Comparison of ENCODE assay signal across 9 cellular contexts in the genomic region with DNA sequence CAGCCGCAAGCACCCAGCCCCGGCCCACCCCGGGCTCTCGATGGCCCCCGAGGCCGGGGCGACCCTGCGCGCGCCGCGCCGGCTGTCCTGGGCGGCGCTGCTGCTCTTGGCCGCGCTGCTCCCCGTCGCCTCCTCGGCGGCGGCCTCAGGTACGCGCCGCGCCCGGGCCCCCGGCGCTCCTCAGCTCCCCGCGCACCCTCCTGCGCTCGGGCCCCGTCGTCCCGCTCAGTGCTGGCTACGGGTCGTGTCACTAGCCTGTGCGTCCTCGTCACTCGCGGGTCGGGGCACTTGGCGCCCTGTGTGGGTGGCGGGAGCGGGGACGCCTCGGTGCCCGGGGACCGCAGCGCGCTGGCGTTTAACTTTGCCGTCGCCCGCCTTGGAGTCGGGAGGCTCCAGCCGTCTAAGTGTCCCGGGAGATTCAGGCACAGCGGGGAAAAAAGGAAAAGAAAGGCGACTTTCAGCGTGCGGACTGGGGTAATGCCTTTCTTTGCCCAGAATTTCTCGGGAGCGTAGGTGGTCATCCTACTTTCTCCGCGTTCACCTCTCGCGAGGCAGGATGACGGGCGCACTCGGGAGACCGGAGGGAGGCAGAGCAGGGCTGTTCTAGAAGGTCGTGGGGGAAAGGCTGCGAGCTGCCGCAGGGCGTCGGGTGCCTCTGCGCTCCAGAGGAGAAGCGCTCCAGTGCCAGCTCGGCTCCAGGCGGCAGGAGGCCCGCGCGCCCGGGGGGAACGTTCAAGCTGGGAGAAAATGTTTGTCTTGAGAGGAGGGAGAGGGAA. TPM values are rescaled to one million over a fixed set of nuclear protein-coding genes. Genes with fewer than 3 reads are reported as not detected.
DNase-seq lines count a peak whose midpoint lies in the region; ATAC-seq and TF ChIP-seq lines count a peak whose summit lies in the region.
"Had no signal": no experiment of that assay in that cellular context is flagged by ENCODE, and none has a peak within 500 bp of the region (broad histone marks: within the 10 kb centered on the region; RNA-seq: fewer than 3 reads in every experiment).

No MANE protein-coding gene starts in this region.

- no peaks in the 10 kb centered on the region for H3K79me2 ChIP-seq in DOHH2 (ENCODE audit: control insufficient read depth, low read length)

- H3K9ac ChIP-seq in rectal smooth muscle tissue (ENCODE audit: low read length) = no peak overlapping the region

- peaks cover 17% of the 10 kb centered on the region for H3K4me1 ChIP-seq in DOHH2 (ENCODE audit: control insufficient read depth, low read length)
- H3K4me1 ChIP-seq in foreskin keratinocyte = no peaks in the 10 kb centered on the region
- H3K4me1 ChIP-seq in rectal smooth muscle tissue (ENCODE audit: control insufficient read depth, insufficient read depth, low read length) = no peaks in the 10 kb centered on the region

- H3K4me3 ChIP-seq in DOHH2 (ENCODE audit: low read length) (peak overlapping the region; percentile 55), rectal smooth muscle tissue (ENCODE audit: low read length) (peak overlapping the region; percentile 52)

- H3K4me1 Mint-ChIP-seq in activated CD4-positive, alpha-beta memory T cell treated with anti-CD3 and anti-CD28 coated beads for 36 hours (ENCODE audit: low read depth) = peaks cover 17% of the 10 kb centered on the region

- H3K9me2 ChIP-seq in DOHH2 (replicated peaks; ENCODE audit: control insufficient read depth, low read length) = no peaks in the 10 kb centered on the region

- no peak for TF ChIP-seq CTCF in DOHH2 (IDR thresholded peaks at IDR 0.05; ENCODE audit: low read depth, low read length, poor library complexity, severe bottlenecking)
- TF ChIP-seq CTCF in foreskin keratinocyte (conservative IDR thresholded peaks at IDR 0.05) = peak; percentile 19

- H3K27me3 ChIP-seq in DOHH2 (ENCODE audit: control insufficient read depth, low read length) (peaks cover 63% of the 10 kb centered on the region), foreskin keratinocyte (peaks cover 88% of the 10 kb centered on the region), rectal smooth muscle tissue (ENCODE audit: control insufficient read depth, insufficient read depth, low read length) (no peaks in the 10 kb centered on the region)

- H3K9me3 ChIP-seq in DOHH2 (ENCODE audit: control insufficient read depth, insufficient read depth, low read length) = no peaks in the 10 kb centered on the region

- no peaks in the 10 kb centered on the region for H3K36me3 Mint-ChIP-seq in activated CD4-positive, alpha-beta memory T cell treated with anti-CD3 and anti-CD28 coated beads for 36 hours

- POLR2A ChIA-PET in activated CD4-positive, alpha-beta memory T cell treated with anti-CD3 and anti-CD28 coated beads for 36 hours (lab: Charles Lee) = no interaction called here

- peaks cover 4% of the 10 kb centered on the region; the same call in 1 of the 2 replicates for H3F3A ChIP-seq in DOHH2 (ENCODE audit: control insufficient read depth, insufficient read depth)

- H3K4me2 ChIP-seq in DOHH2 (ENCODE audit: low read length) = peak overlapping the region; percentile 58

- H3K4me3 Mint-ChIP-seq in activated CD4-positive, alpha-beta memory T cell treated with anti-CD3 and anti-CD28 coated beads for 36 hours = peak overlapping the region; percentile 61

- intact Hi-C loops in activated CD4-positive, alpha-beta memory T cell treated with anti-CD3 and anti-CD28 coated beads for 36 hours (cut with micrococcal nuclease) = loop anchor here (5.0 kb wide), 2 partner anchors 438 to 773 kb away; no protein-coding TSS in a partner anchor

- no peaks in the 10 kb centered on the region for H3K9me3 Mint-ChIP-seq in activated CD4-positive, alpha-beta memory T cell treated with anti-CD3 and anti-CD28 coated beads for 36 hours

- H3K36me3 ChIP-seq in DOHH2 (ENCODE audit: control insufficient read depth, low read length) (no peaks in the 10 kb centered on the region), rectal smooth muscle tissue (ENCODE audit: control insufficient read depth, insufficient read depth, low read length) (no peaks in the 10 kb centered on the region)

- CTCF ChIA-PET in activated CD4-positive, alpha-beta memory T cell treated with anti-CD3 and anti-CD28 coated beads for 36 hours (lab: Charles Lee) = interaction anchor here (0.7 to 8.1 kb wide), 7 partner anchors 14 to 486 kb away, joined by 3 to 130 read pairs (median 3); no protein-coding TSS in a partner anchor

- no peak overlapping the region for H3K27ac Mint-ChIP-seq in activated CD4-positive, alpha-beta memory T cell treated with anti-CD3 and anti-CD28 coated beads for 36 hours

- H3K27ac ChIP-seq in DOHH2 (ENCODE audit: low read depth, low read length) (no peak overlapping the region), foreskin keratinocyte (no peak overlapping the region), rectal smooth muscle tissue (ENCODE audit: low read depth, low read length) (peak overlapping the region; percentile 60)

- ATAC-seq in HG02678 (IDR thresholded peaks at IDR 0.05; ENCODE audit: unreplicated experiment) = peak; percentile 27
- ATAC-seq in foreskin keratinocyte = peak; percentile 71
- ATAC-seq in HG03039 (IDR thresholded peaks at IDR 0.05; ENCODE audit: unreplicated experiment) = no peak
- no peak for ATAC-seq in HG03378 (IDR thresholded peaks at IDR 0.05; ENCODE audit: unreplicated experiment)

- peak; percentile 61 for DNase-seq in activated CD4-positive, alpha-beta memory T cell treated with anti-CD3 and anti-CD28 coated beads for 36 hours
- DNase-seq in foreskin keratinocyte = peak in 1 of 2 donors; percentile 22
- DNase-seq in glomerular visceral epithelial cell (ENCODE audit: extremely low spot score) = no peak

- H3K27me3 Mint-ChIP-seq in activated CD4-positive, alpha-beta memory T cell treated with anti-CD3 and anti-CD28 coated beads for 36 hours = peaks cover 74% of the 10 kb centered on the region

- no peaks in the 10 kb centered on the region for H4K20me1 ChIP-seq in DOHH2 (ENCODE audit: control insufficient read depth, insufficient read depth, low read depth, low read length)

RNA-seq across cellular contexts. Expression of a gene that starts 0.5 kb away (rescaled TPM):
- not detected for total RNA-seq in activated CD4-positive, alpha-beta memory T cell treated with anti-CD3 and anti-CD28 coated beads for 36 hours
- total RNA-seq in foreskin keratinocyte = 0.03 and 0.04 TPM in 2 replicates
- 0.01 and 0.02 TPM in 2 replicates for polyA plus RNA-seq in foreskin keratinocyte
- total RNA-seq: LHCN-M2 had no signal

Comparison
In these comparisons a context has a peak if more than half of its experiments do, and no peak if none do; other contexts are left out.
1. ATAC-seq: peak in HG02678 (single experiment) and foreskin keratinocyte (single experiment); none in HG03039 (single experiment) and HG03378 (single experiment).